30 cellular contexts compared by ENCODE assay signal in genomic region chrX:42952621-42953020, GRCh38.
"Had no signal": no experiment of that assay in that cellular context is flagged by ENCODE, and none has a peak within 500 bp of the region (broad histone marks: within the 10 kb centered on the region; RNA-seq: fewer than 3 reads in every experiment).

No MANE protein-coding gene starts in this region.

- H3K27me3 Mint-ChIP-seq: activated CD4-positive, alpha-beta memory T cell treated with anti-CD3 and anti-CD28 coated beads for 36 hours; activated CD4-positive, alpha-beta T cell treated with anti-CD3 and anti-CD28 coated beads, Interleukin-2, amount 10 ng/mL, durations not matched to agents 24 days and 14 days; activated naive CD8-positive, alpha-beta T cell treated with anti-CD3 and anti-CD28 coated beads, Interleukin-2, amount 10 ng/mL, durations not matched to agents 7 days and 5 days; naive B cell had no signal

- H3K9me3 ChIP-seq: neutrophil, right lobe of liver, stomach, tibial nerve had no signal

- H3K27ac Mint-ChIP-seq: activated CD4-positive, alpha-beta T cell treated with anti-CD3 and anti-CD28 coated beads, Interleukin-2, amount 10 ng/mL, durations not matched to agents 24 days and 14 days; activated naive CD4-positive, alpha-beta T cell treated with anti-CD3 and anti-CD28 coated beads for 36 hours; activated T-helper 1 cell treated with anti-CD3 and anti-CD28 coated beads, Interleukin-12 subunit alpha, Interleukin-12 subunit beta, Interleukin-2, Interleukin-4 antibody, amounts not matched to agents 30 ng/mL and 10 ng/mL and 1 ng/mL, durations not matched to agents 14 hours and 24 hours and 36 hours; endodermal cell; mesothelial cell of epicardium; nephron progenitor cell; T-helper 2 cell treated with Interferon-gamma antibody and Interleukin-4, amounts not matched to agents 5 μg/mL and 100 μg/mL, for 36 hours had no signal

- ATAC-seq: left colon, right lobe of liver, SK-N-SH treated with all-trans-retinoic acid at 6 μM for 48 hours had no signal

- H3K4me3 ChIP-seq: right lobe of liver, stomach, tibial nerve had no signal

- H3K4me3 Mint-ChIP-seq: activated CD4-positive, alpha-beta memory T cell treated with anti-CD3 and anti-CD28 coated beads for 36 hours; activated CD4-positive, alpha-beta T cell treated with anti-CD3 and anti-CD28 coated beads, Interleukin-2, amount 10 ng/mL, durations not matched to agents 24 days and 14 days; activated naive CD4-positive, alpha-beta T cell treated with anti-CD3 and anti-CD28 coated beads for 36 hours; activated naive CD8-positive, alpha-beta T cell treated with anti-CD3 and anti-CD28 coated beads, Interleukin-2, amount 10 ng/mL, durations not matched to agents 7 days and 5 days; activated T-helper 1 cell treated with anti-CD3 and anti-CD28 coated beads, Interleukin-12 subunit alpha, Interleukin-12 subunit beta, Interleukin-2, Interleukin-4 antibody, amounts not matched to agents 30 ng/mL and 10 ng/mL and 1 ng/mL, durations not matched to agents 14 hours and 24 hours and 36 hours; endodermal cell; mesothelial cell of epicardium; nephron progenitor cell; T-helper 2 cell treated with Interferon-gamma antibody and Interleukin-4, amounts not matched to agents 5 μg/mL and 100 μg/mL, for 36 hours had no signal

- FAIRE-seq: astrocyte, frontal cortex had no signal

- DNase-seq: activated CD4-positive, alpha-beta memory T cell treated with anti-CD3 and anti-CD28 coated beads for 36 hours; activated CD4-positive, alpha-beta T cell treated with anti-CD3 and anti-CD28 coated beads, Interleukin-2, amount 10 ng/mL, durations not matched to agents 24 days and 14 days; activated CD4-positive, CD25-positive, alpha-beta regulatory T cell treated with anti-CD3 and anti-CD28 coated beads, Interleukin-2, amount 50 U/mL, for 72 hours; activated CD8-positive, alpha-beta memory T cell treated with anti-CD3 and anti-CD28 coated beads, Interleukin-2, amount 50 U/mL, for 4 hours; activated effector memory CD4-positive, alpha-beta T cell treated with anti-CD3 and anti-CD28 coated beads, Interleukin-2, amount 50 U/mL, for 16 hours; activated naive CD4-positive, alpha-beta T cell treated with anti-CD3 and anti-CD28 coated beads for 36 hours; activated naive CD8-positive, alpha-beta T cell treated with anti-CD3 and anti-CD28 coated beads, Interleukin-2, amount 10 ng/mL, durations not matched to agents 7 days and 5 days; activated T-cell treated with anti-CD3 and anti-CD28 coated beads, Interleukin-2, amount 50 U/mL, for 1 hour; amniotic stem cell; brain microvascular endothelial cell; central memory CD4-positive, alpha-beta T cell; endodermal cell; islet precursor cell; left colon; naive B cell; nephron progenitor cell; right lobe of liver; stimulated activated CD4-positive, alpha-beta T cell treated with anti-CD3 and anti-CD28 coated beads, Interleukin-2, amount 100 ng/mL, for 48 hours; stomach; T-helper 1 cell; WERI-Rb-1 had no signal

- H3K27me3 ChIP-seq: brain microvascular endothelial cell, neutrophil, right lobe of liver, stomach had no signal

- H3K4me1 ChIP-seq: right lobe of liver, stomach, tibial nerve had no signal

- H3K36me3 Mint-ChIP-seq: activated CD4-positive, alpha-beta memory T cell treated with anti-CD3 and anti-CD28 coated beads for 36 hours; mesothelial cell of epicardium had no signal

- H3K27ac ChIP-seq: brain microvascular endothelial cell, epithelial cell of prostate, neutrophil, right lobe of liver, stomach, tibial nerve, WERI-Rb-1 had no signal

- H3K36me3 ChIP-seq: brain microvascular endothelial cell, neutrophil, right lobe of liver, stomach, tibial nerve, WERI-Rb-1 had no signal

- H3K4me1 Mint-ChIP-seq: nephron progenitor cell had no signal

- H3K9me3 Mint-ChIP-seq: activated CD4-positive, alpha-beta memory T cell treated with anti-CD3 and anti-CD28 coated beads for 36 hours; activated CD4-positive, alpha-beta T cell treated with anti-CD3 and anti-CD28 coated beads, Interleukin-2, amount 10 ng/mL, durations not matched to agents 24 days and 14 days; activated T-helper 1 cell treated with anti-CD3 and anti-CD28 coated beads, Interleukin-12 subunit alpha, Interleukin-12 subunit beta, Interleukin-2, Interleukin-4 antibody, amounts not matched to agents 30 ng/mL and 10 ng/mL and 1 ng/mL, durations not matched to agents 14 hours and 24 hours and 36 hours; mesothelial cell of epicardium; nephron progenitor cell had no signal
